Comparison of ENCODE assay signal across 1 cellular context in the genomic region with DNA sequence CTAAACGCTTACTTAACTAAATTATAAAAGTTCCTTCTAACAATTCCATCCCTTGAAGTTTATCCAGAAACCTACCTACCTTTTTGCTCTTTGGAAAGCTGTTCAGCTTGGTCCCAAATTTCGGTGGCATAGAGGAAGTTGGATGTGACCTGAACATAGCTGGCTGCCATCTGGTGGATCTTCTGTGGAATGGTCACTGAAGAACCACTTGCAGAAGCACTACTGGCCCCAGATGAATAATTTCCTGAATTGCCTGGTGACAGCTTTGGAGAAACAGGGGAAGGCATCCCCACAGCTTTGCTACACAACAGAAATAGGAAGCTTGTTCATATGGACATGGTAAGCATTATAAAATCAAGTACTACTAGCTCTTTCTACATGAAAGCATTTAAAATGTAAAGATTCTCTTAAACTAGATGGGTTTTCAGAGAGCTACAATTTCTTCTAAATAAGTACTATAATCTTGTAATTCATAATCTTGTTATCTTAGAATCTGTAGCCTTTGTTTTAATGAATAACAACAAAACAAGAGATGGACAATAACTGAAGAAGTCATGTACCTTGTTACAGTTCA.
A peak's percentile ranks its signal among the peaks of the same experiment; 100 is the strongest.
TF ChIP-seq lines count a peak whose summit lies in the region.

No MANE protein-coding gene starts in this region.

TF ChIP-seq in K562, 482 proteins besides CTCF, POLR2A, EP300 and RAD21 (continues in another document):
- TF ChIP-seq KAT7 (CRISPR knock-in tag; IDR thresholded peaks at IDR 0.05; ENCODE audit: borderline replicate concordance) (no peak; the same call in 1 of the 2 replicates), TEAD1 (CRISPR knock-in tag; IDR thresholded peaks at IDR 0.05) (no peak), CC2D1A (IDR thresholded peaks at IDR 0.05) (no peak), HMG20A (CRISPR knock-in tag; conservative IDR thresholded peaks at IDR 0.05) (no peak), CBX2 (IDR thresholded peaks at IDR 0.05; ENCODE audit: insufficient read depth, low read length, poor library complexity, severe bottlenecking) (no peak), TGIF2 (CRISPR knock-in tag; IDR thresholded peaks at IDR 0.05) (no peak), NCOA2 (IDR thresholded peaks at IDR 0.05; ENCODE audit: partially characterized antibody in 2 of 2) (no peak), NFATC3 (IDR thresholded peaks at IDR 0.05) (no peak), ATF7 (IDR thresholded peaks at IDR 0.05) (0 out of 2 replicates have a peak, but pooled peaks have one; percentile 16), FOXJ3 (CRISPR knock-in tag; IDR thresholded peaks at IDR 0.05) (no peak), DMBX1 (CRISPR knock-in tag; IDR thresholded peaks at IDR 0.05; ENCODE audit: borderline replicate concordance) (no peak), CCAR2 (IDR thresholded peaks at IDR 0.05; ENCODE audit: low read depth, low read length) (no peak), LCOR (CRISPR knock-in tag; IDR thresholded peaks at IDR 0.05) (no peak; the same call in 1 of the 2 replicates), ZNF324 (CRISPR knock-in tag; IDR thresholded peaks at IDR 0.05) (no peak), ESRRA (IDR thresholded peaks at IDR 0.05; ENCODE audit: borderline replicate concordance, low read depth) (no peak), NBN (IDR thresholded peaks at IDR 0.05; ENCODE audit: low read depth) (peak; percentile 47; the same call in 1 of the 2 replicates), ZNF311 (CRISPR knock-in tag; IDR thresholded peaks at IDR 0.05) (no peak), JUND (IDR thresholded peaks at IDR 0.05; ENCODE audit: borderline replicate concordance, low read depth, low read length) (peak; percentile 44; the same call in 1 of the 2 replicates), JUND (tag; IDR thresholded peaks at IDR 0.05; ENCODE audit: borderline replicate concordance, low read depth, low read length) (no peak), RBM17 (IDR thresholded peaks at IDR 0.05; ENCODE audit: borderline replicate concordance, low read depth, low read length) (no peak), POLR2B (IDR thresholded peaks at IDR 0.05; ENCODE audit: low read depth, partially characterized antibody) (no peak), MEIS2 (IDR thresholded peaks at IDR 0.05; ENCODE audit: partially characterized antibody) (peak; percentile 62), RB1 (IDR thresholded peaks at IDR 0.05; ENCODE audit: low read depth) (peak; percentile 41; the same call in 1 of the 2 replicates), CTBP1 (IDR thresholded peaks at IDR 0.05; ENCODE audit: borderline replicate concordance) (peak; percentile 47; the same call in 1 of the 2 replicates), KLF10 (CRISPR knock-in tag; IDR thresholded peaks at IDR 0.05) (no peak), ZC3H8 (IDR thresholded peaks at IDR 0.05) (no peak), SMC3 (conservative IDR thresholded peaks at IDR 0.05; ENCODE audit: insufficient read depth, low read depth, low read length) (peak; percentile 87), HNRNPK (IDR thresholded peaks at IDR 0.05; ENCODE audit: low read depth, low read length, poor library complexity, severe bottlenecking) (no peak), EP400 (IDR thresholded peaks at IDR 0.05) (0 out of 2 replicates have a peak, but pooled peaks have one; percentile 22)
- TF ChIP-seq, protein P1, sequence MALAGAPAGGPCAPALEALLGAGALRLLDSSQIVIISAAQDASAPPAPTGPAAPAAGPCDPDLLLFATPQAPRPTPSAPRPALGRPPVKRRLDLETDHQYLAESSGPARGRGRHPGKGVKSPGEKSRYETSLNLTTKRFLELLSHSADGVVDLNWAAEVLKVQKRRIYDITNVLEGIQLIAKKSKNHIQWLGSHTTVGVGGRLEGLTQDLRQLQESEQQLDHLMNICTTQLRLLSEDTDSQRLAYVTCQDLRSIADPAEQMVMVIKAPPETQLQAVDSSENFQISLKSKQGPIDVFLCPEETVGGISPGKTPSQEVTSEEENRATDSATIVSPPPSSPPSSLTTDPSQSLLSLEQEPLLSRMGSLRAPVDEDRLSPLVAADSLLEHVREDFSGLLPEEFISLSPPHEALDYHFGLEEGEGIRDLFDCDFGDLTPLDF (CRISPR knock-in tag; IDR thresholded peaks at IDR 0.05), result no peak
- TF ChIP-seq, protein P2, sequence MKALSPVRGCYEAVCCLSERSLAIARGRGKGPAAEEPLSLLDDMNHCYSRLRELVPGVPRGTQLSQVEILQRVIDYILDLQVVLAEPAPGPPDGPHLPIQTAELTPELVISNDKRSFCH (CRISPR knock-in tag; IDR thresholded peaks at IDR 0.05), result no peak
- TF ChIP-seq, protein P2 (tag; IDR thresholded peaks at IDR 0.05), result no peak
- TF ChIP-seq, protein P3, sequence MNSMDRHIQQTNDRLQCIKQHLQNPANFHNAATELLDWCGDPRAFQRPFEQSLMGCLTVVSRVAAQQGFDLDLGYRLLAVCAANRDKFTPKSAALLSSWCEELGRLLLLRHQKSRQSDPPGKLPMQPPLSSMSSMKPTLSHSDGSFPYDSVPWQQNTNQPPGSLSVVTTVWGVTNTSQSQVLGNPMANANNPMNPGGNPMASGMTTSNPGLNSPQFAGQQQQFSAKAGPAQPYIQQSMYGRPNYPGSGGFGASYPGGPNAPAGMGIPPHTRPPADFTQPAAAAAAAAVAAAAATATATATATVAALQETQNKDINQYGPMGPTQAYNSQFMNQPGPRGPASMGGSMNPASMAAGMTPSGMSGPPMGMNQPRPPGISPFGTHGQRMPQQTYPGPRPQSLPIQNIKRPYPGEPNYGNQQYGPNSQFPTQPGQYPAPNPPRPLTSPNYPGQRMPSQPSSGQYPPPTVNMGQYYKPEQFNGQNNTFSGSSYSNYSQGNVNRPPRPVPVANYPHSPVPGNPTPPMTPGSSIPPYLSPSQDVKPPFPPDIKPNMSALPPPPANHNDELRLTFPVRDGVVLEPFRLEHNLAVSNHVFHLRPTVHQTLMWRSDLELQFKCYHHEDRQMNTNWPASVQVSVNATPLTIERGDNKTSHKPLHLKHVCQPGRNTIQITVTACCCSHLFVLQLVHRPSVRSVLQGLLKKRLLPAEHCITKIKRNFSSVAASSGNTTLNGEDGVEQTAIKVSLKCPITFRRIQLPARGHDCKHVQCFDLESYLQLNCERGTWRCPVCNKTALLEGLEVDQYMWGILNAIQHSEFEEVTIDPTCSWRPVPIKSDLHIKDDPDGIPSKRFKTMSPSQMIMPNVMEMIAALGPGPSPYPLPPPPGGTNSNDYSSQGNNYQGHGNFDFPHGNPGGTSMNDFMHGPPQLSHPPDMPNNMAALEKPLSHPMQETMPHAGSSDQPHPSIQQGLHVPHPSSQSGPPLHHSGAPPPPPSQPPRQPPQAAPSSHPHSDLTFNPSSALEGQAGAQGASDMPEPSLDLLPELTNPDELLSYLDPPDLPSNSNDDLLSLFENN (IDR thresholded peaks at IDR 0.05; ENCODE audit: low read depth in 2 of 2, low read length in 2 of 2), result no peak
- TF ChIP-seq, protein P4, sequence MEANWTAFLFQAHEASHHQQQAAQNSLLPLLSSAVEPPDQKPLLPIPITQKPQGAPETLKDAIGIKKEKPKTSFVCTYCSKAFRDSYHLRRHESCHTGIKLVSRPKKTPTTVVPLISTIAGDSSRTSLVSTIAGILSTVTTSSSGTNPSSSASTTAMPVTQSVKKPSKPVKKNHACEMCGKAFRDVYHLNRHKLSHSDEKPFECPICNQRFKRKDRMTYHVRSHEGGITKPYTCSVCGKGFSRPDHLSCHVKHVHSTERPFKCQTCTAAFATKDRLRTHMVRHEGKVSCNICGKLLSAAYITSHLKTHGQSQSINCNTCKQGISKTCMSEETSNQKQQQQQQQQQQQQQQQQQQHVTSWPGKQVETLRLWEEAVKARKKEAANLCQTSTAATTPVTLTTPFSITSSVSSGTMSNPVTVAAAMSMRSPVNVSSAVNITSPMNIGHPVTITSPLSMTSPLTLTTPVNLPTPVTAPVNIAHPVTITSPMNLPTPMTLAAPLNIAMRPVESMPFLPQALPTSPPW (CRISPR knock-in tag; IDR thresholded peaks at IDR 0.05), result peak; percentile 19; the same call in 1 of the 2 replicates
- TF ChIP-seq, protein P5, sequence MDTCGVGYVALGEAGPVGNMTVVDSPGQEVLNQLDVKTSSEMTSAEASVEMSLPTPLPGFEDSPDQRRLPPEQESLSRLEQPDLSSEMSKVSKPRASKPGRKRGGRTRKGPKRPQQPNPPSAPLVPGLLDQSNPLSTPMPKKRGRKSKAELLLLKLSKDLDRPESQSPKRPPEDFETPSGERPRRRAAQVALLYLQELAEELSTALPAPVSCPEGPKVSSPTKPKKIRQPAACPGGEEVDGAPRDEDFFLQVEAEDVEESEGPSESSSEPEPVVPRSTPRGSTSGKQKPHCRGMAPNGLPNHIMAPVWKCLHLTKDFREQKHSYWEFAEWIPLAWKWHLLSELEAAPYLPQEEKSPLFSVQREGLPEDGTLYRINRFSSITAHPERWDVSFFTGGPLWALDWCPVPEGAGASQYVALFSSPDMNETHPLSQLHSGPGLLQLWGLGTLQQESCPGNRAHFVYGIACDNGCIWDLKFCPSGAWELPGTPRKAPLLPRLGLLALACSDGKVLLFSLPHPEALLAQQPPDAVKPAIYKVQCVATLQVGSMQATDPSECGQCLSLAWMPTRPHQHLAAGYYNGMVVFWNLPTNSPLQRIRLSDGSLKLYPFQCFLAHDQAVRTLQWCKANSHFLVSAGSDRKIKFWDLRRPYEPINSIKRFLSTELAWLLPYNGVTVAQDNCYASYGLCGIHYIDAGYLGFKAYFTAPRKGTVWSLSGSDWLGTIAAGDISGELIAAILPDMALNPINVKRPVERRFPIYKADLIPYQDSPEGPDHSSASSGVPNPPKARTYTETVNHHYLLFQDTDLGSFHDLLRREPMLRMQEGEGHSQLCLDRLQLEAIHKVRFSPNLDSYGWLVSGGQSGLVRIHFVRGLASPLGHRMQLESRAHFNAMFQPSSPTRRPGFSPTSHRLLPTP (IDR thresholded peaks at IDR 0.05; ENCODE audit: borderline replicate concordance, extremely low read depth, insufficient read length), result no peak
- TF ChIP-seq, protein P6, sequence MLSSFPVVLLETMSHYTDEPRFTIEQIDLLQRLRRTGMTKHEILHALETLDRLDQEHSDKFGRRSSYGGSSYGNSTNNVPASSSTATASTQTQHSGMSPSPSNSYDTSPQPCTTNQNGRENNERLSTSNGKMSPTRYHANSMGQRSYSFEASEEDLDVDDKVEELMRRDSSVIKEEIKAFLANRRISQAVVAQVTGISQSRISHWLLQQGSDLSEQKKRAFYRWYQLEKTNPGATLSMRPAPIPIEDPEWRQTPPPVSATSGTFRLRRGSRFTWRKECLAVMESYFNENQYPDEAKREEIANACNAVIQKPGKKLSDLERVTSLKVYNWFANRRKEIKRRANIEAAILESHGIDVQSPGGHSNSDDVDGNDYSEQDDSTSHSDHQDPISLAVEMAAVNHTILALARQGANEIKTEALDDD (IDR thresholded peaks at IDR 0.05), result no peak
- TF ChIP-seq, protein P7, sequence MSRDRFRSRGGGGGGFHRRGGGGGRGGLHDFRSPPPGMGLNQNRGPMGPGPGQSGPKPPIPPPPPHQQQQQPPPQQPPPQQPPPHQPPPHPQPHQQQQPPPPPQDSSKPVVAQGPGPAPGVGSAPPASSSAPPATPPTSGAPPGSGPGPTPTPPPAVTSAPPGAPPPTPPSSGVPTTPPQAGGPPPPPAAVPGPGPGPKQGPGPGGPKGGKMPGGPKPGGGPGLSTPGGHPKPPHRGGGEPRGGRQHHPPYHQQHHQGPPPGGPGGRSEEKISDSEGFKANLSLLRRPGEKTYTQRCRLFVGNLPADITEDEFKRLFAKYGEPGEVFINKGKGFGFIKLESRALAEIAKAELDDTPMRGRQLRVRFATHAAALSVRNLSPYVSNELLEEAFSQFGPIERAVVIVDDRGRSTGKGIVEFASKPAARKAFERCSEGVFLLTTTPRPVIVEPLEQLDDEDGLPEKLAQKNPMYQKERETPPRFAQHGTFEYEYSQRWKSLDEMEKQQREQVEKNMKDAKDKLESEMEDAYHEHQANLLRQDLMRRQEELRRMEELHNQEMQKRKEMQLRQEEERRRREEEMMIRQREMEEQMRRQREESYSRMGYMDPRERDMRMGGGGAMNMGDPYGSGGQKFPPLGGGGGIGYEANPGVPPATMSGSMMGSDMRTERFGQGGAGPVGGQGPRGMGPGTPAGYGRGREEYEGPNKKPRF (IDR thresholded peaks at IDR 0.05; ENCODE audit: low read depth, low read length), result no peak
- TF ChIP-seq, protein P8, sequence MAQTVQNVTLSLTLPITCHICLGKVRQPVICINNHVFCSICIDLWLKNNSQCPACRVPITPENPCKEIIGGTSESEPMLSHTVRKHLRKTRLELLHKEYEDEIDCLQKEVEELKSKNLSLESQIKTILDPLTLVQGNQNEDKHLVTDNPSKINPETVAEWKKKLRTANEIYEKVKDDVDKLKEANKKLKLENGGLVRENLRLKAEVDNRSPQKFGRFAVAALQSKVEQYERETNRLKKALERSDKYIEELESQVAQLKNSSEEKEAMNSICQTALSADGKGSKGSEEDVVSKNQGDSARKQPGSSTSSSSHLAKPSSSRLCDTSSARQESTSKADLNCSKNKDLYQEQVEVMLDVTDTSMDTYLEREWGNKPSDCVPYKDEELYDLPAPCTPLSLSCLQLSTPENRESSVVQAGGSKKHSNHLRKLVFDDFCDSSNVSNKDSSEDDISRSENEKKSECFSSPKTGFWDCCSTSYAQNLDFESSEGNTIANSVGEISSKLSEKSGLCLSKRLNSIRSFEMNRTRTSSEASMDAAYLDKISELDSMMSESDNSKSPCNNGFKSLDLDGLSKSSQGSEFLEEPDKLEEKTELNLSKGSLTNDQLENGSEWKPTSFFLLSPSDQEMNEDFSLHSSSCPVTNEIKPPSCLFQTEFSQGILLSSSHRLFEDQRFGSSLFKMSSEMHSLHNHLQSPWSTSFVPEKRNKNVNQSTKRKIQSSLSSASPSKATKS (CRISPR knock-in tag; IDR thresholded peaks at IDR 0.05), result no peak
- TF ChIP-seq, protein P9, sequence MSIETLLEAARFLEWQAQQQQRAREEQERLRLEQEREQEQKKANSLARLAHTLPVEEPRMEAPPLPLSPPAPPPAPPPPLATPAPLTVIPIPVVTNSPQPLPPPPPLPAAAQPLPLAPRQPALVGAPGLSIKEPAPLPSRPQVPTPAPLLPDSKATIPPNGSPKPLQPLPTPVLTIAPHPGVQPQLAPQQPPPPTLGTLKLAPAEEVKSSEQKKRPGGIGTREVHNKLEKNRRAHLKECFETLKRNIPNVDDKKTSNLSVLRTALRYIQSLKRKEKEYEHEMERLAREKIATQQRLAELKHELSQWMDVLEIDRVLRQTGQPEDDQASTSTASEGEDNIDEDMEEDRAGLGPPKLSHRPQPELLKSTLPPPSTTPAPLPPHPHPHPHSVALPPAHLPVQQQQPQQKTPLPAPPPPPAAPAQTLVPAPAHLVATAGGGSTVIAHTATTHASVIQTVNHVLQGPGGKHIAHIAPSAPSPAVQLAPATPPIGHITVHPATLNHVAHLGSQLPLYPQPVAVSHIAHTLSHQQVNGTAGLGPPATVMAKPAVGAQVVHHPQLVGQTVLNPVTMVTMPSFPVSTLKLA (conservative IDR thresholded peaks at IDR 0.05), result 0 out of 4 replicates have a peak, but pooled peaks of 1 of the 2 experiments have one; percentile 16
- TF ChIP-seq, protein P10, sequence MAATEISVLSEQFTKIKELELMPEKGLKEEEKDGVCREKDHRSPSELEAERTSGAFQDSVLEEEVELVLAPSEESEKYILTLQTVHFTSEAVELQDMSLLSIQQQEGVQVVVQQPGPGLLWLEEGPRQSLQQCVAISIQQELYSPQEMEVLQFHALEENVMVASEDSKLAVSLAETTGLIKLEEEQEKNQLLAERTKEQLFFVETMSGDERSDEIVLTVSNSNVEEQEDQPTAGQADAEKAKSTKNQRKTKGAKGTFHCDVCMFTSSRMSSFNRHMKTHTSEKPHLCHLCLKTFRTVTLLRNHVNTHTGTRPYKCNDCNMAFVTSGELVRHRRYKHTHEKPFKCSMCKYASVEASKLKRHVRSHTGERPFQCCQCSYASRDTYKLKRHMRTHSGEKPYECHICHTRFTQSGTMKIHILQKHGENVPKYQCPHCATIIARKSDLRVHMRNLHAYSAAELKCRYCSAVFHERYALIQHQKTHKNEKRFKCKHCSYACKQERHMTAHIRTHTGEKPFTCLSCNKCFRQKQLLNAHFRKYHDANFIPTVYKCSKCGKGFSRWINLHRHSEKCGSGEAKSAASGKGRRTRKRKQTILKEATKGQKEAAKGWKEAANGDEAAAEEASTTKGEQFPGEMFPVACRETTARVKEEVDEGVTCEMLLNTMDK (IDR thresholded peaks at IDR 0.05; ENCODE audit: borderline replicate concordance, insufficient read depth, low read depth, low read length, poor library complexity, severe bottlenecking), result peak; percentile 34
